ENCODE assay signal across 8 cellular contexts in genomic region chr11:124673333-124674167, GRCh38. TPM values are rescaled to one million over a fixed set of nuclear protein-coding genes. Genes with fewer than 3 reads are reported as not detected.
A peak's percentile ranks its signal among the peaks of the same experiment; 100 is the strongest.
DNase-seq lines count a peak whose midpoint lies in the region; ATAC-seq and TF ChIP-seq lines count a peak whose summit lies in the region.

Gene SIAE (minus strand): TSS chr11:124673739. CDS start chr11:124673708, 31 bp downstream.
Gene SPA17 (plus strand): TSS chr11:124673904. CDS start chr11:124675265, 1,361 bp downstream.

- POLR2A ChIA-PET in IMR-90 (lab: Charles Lee; ENCODE audit: unreplicated experiment) = interaction anchor here (0.6 kb wide), 3 partner anchors 64 to 876 kb away, joined by 3 to 6 read pairs (median 3); no protein-coding TSS in a partner anchor

- H3K9me3 ChIP-seq in IMR-90 (ENCODE audit: control insufficient read depth, insufficient read depth, low read length) = no peaks in the 10 kb centered on the region
- H3K9me3 ChIP-seq in Peyer's patch = no peaks in the 10 kb centered on the region
- no peaks in the 10 kb centered on the region for H3K9me3 ChIP-seq in esophagus muscularis mucosa
- no peaks in the 10 kb centered on the region for H3K9me3 ChIP-seq in muscle layer of colon (ENCODE audit: low read length)

- H4K91ac ChIP-seq in IMR-90 (ENCODE audit: insufficient read depth, low read depth, low read length) = peak within 1 kb of the TSS; percentile 84

- H2BK120ac ChIP-seq in IMR-90 (ENCODE audit: low read depth, low read length) = peak within 1 kb of the TSS; percentile 92

- dilution Hi-C loops in IMR-90 (cut with HindIII; ENCODE audit: low sequenced_read_pairs, unreplicated experiment) = no loop called here

- no peak for TF ChIP-seq EP300 in esophagus muscularis mucosa (IDR thresholded peaks at IDR 0.05)

- in situ Hi-C loops in IMR-90 (cut with MboI; ENCODE audit: low sequenced_read_pairs) = loop anchor here (5.0 to 25.0 kb wide), 2 partner anchors 89 to 739 kb away; partner anchors contain the start of gene ESAM

- H3K4me2 ChIP-seq in IMR-90 (ENCODE audit: low read depth, low read length) = peak within 1 kb of the TSS; percentile 89

- H3K23ac ChIP-seq in IMR-90 (ENCODE audit: low read depth, low read length) = peak within 1 kb of the TSS; percentile 77

- H3K9me1 ChIP-seq in IMR-90 (ENCODE audit: insufficient read depth, low read length) = peaks cover 4% of the 10 kb centered on the region; the same call in 1 of the 2 replicates

- intact Hi-C loops in IMR-90 (cut with micrococcal nuclease) = loop anchor here (1.0 to 10.0 kb wide), 4 partner anchors 71 to 164 kb away; partner anchors contain the start of gene MSANTD2
- intact Hi-C loops in esophagus muscularis mucosa (cut with DNase I) = loop anchor here (5.0 kb wide), 2 partner anchors 69 to 279 kb away; partner anchors contain the start of gene CCDC15

- peak within 1 kb of the TSS; percentile 72 for H3K18ac ChIP-seq in IMR-90 (ENCODE audit: low read depth, low read length)

- TF ChIP-seq RAD21 in IMR-90 (IDR thresholded peaks at IDR 0.05; ENCODE audit: low read length) = no peak

- CTCF ChIA-PET in IMR-90 (lab: Yijun Ruan, JAX) = interaction anchor here (1.4 kb wide), 1 partner anchor 163 kb away, joined by 3 read pairs; no protein-coding TSS in a partner anchor

- H2AK9ac ChIP-seq in IMR-90 (replicated peaks; ENCODE audit: low read depth, low read length, poor library complexity) = peak within 1 kb of the TSS; percentile 87

- H2BK20ac ChIP-seq in IMR-90 (ENCODE audit: low read depth, low read length) = peak within 1 kb of the TSS; percentile 67

- H2BK15ac ChIP-seq in IMR-90 (ENCODE audit: low read depth, low read length) = peak within 1 kb of the TSS; percentile 53; the same call in 2 of the 3 replicates

- 0% methylated on average over 12 of the region's 58 CpGs; no CpG with 5 or more reads in 1 of the 2 experiments for WGBS in IMR-90 (ENCODE audit: extremely low coverage in 2 of 2, insufficient read length in 1 of 2), 2 experiments
- WGBS in esophagus muscularis mucosa = under 1% methylated on average over 39 of the region's 58 CpGs

- H4K20me1 ChIP-seq in IMR-90 (ENCODE audit: insufficient read depth, low read length) = no peaks in the 10 kb centered on the region

- peak within 1 kb of the TSS; percentile 31 for H4K5ac ChIP-seq in IMR-90 (ENCODE audit: low read depth, low read length)

- H2AK5ac ChIP-seq in IMR-90 (ENCODE audit: low read depth, low read length) = peak within 1 kb of the TSS; percentile 83

- H3K4me3 ChIP-seq in IMR-90 (ENCODE audit: insufficient read depth, low read depth, low read length) (peak within 1 kb of the TSS; percentile 90), Peyer's patch (peak within 1 kb of the TSS; percentile 66 to 83 (median 72)), esophagus muscularis mucosa (peak within 1 kb of the TSS; percentile 68 to 79 (median 74)), muscle layer of colon (ENCODE audit: low read depth in 1 of 2, low read length in 2 of 2) (peak within 1 kb of the TSS; percentile 75 to 80)

- H2BK5ac ChIP-seq in IMR-90 (ENCODE audit: low read depth, low read length, poor library complexity, severe bottlenecking) = peak within 1 kb of the TSS; percentile 54

- H3K36me3 ChIP-seq in IMR-90 (ENCODE audit: control insufficient read depth, insufficient read depth, low read length) (no peaks in the 10 kb centered on the region), Peyer's patch (no peaks in the 10 kb centered on the region), esophagus muscularis mucosa (peaks cover 0 to under 1% (median 0%) of the 10 kb centered on the region in 4 donors), muscle layer of colon (ENCODE audit: insufficient read depth, low read length) (no peaks in the 10 kb centered on the region)

- H3K14ac ChIP-seq in IMR-90 (replicated peaks; ENCODE audit: low read depth, low read length) = peak within 1 kb of the TSS; percentile 98

- ATAC-seq in GM21528 (IDR thresholded peaks at IDR 0.05; ENCODE audit: low FRiP score, unreplicated experiment) = peak; percentile 92
- ATAC-seq in IMR-90 (ENCODE audit: low read depth) = peak; percentile 97

- H3K56ac ChIP-seq in IMR-90 (ENCODE audit: extremely low read depth, insufficient read depth, low read length) = peak within 1 kb of the TSS; percentile 81

- DNase-seq in DMS153 (lab: John Stamatoyannopoulos, UW) (peak; percentile 93), IMR-90 (peak; percentile 95), Peyer's patch (peak; percentile 90 to 97 (median 96)), activated T-helper 1 cell treated with Interleukin-2 at 50 U/mL for 16 hours (ENCODE audit: low read depth) (peak; percentile 71), esophagus muscularis mucosa (ENCODE audit: extremely low spot score) (peak; percentile 98)
- peak; percentile 63 to 72 for DNase-seq in stimulated activated CD8-positive, alpha-beta memory T cell treated with anti-CD3 and anti-CD28 coated beads, Interleukin-7, amount 100 ng/mL, for 1 hour (ENCODE audit: low read depth in 2 of 2)

- peak within 1 kb of the TSS; percentile 98 for H2AFZ ChIP-seq in IMR-90 (replicated peaks; ENCODE audit: low read length, poor library complexity)

- no TSS peak for BruUV-seq in IMR-90 (replicated peaks; lab: Mats Ljungman, UMichigan)

- TF ChIP-seq CTCF in IMR-90 (conservative IDR thresholded peaks at IDR 0.05; ENCODE audit: low read depth, low read length) (no peak), Peyer's patch (IDR thresholded peaks at IDR 0.05) (no peak), esophagus muscularis mucosa (IDR thresholded peaks at IDR 0.05) (no peak)

- H3K27me3 ChIP-seq in IMR-90 (ENCODE audit: control insufficient read depth, insufficient read depth, low read length) = no peaks in the 10 kb centered on the region
- H3K27me3 ChIP-seq in Peyer's patch = no peaks in the 10 kb centered on the region
- no peaks in the 10 kb centered on the region for H3K27me3 ChIP-seq in esophagus muscularis mucosa
- no peaks in the 10 kb centered on the region for H3K27me3 ChIP-seq in muscle layer of colon (ENCODE audit: control insufficient read depth in 1 of 2, insufficient read depth in 2 of 2, low read length in 2 of 2)

- H3K9ac ChIP-seq in IMR-90 (ENCODE audit: low read depth, low read length) = peak within 1 kb of the TSS; percentile 85
- peak within 1 kb of the TSS; percentile 75 for H3K9ac ChIP-seq in muscle layer of colon (ENCODE audit: low read length)

- H3K4me1 ChIP-seq in IMR-90 (ENCODE audit: control insufficient read depth, insufficient read depth, low read length) (peaks cover 9% of the 10 kb centered on the region), Peyer's patch (peaks cover 0 to 7% (median 2%) of the 10 kb centered on the region in 4 donors), esophagus muscularis mucosa (peaks cover 17 to 25% (median 19%) of the 10 kb centered on the region in 4 donors), muscle layer of colon (ENCODE audit: insufficient read depth, low read length) (peaks cover 19% of the 10 kb centered on the region)

- TF ChIP-seq POLR2A in IMR-90 (IDR thresholded peaks at IDR 0.05; ENCODE audit: low read depth, low read length) (peak; percentile 80), Peyer's patch (IDR thresholded peaks at IDR 0.05) (peak; percentile 57 to 71), esophagus muscularis mucosa (IDR thresholded peaks at IDR 0.05; ENCODE audit: low read depth) (no peak)

- H3K79me1 ChIP-seq in IMR-90 (ENCODE audit: low read depth in 1 of 2, low read length in 2 of 2) = peaks cover 10 to 20% of the 10 kb centered on the region in 2 experiments; a peak in 3 of 4 replicates

- peak within 1 kb of the TSS; percentile 87 for H3K4ac ChIP-seq in IMR-90 (ENCODE audit: low read depth, low read length)

- peak within 1 kb of the TSS; percentile 46 to 94 for H4K8ac ChIP-seq in IMR-90 (ENCODE audit: low read depth in 2 of 2, low read length in 2 of 2)

- H3K27ac ChIP-seq in IMR-90 (ENCODE audit: insufficient read depth, low read length) = peak within 1 kb of the TSS; percentile 77
- H3K27ac ChIP-seq in Peyer's patch = peak within 1 kb of the TSS; percentile 77 to 92 (median 84)
- peak within 1 kb of the TSS; percentile 81 to 90 (median 85) for H3K27ac ChIP-seq in esophagus muscularis mucosa (replicated peaks in 1 of 4)
- peak within 1 kb of the TSS; percentile 91 for H3K27ac ChIP-seq in muscle layer of colon (ENCODE audit: low read depth, low read length)

TF ChIP-seq in IMR-90, 13 proteins besides CTCF, POLR2A, EP300 and RAD21:
- TF ChIP-seq SMC3 (IDR thresholded peaks at IDR 0.05; ENCODE audit: low read depth, low read length) = 0 out of 2 replicates have a peak, but pooled peaks have one; percentile 1
- TF ChIP-seq ELK1 (IDR thresholded peaks at IDR 0.05; ENCODE audit: borderline replicate concordance, low read depth, low read length) = no peak
- TF ChIP-seq MAZ (IDR thresholded peaks at IDR 0.05; ENCODE audit: borderline replicate concordance, low read depth, low read length) = peak; percentile 41; the same call in 1 of the 2 replicates

RNA-seq across cellular contexts. Expression of gene SIAE, which starts in this region (rescaled TPM):
- total RNA-seq in IMR-90 (2012; rRNA removed) (3.3 and 4.7 TPM in 2 replicates), Peyer's patch (10 to 100 TPM in 3 of 4 donors, 1 to 10 TPM in 1; 9.9 to 88.8 (median 50.8) TPM), esophagus muscularis mucosa (1 to 10 TPM; 3.1 to 4.5 (median 3.5) TPM)
- 11.3 and 12.0 TPM in 2 replicates for polyA plus RNA-seq in IMR-90 (2012; rRNA removed)
- polyA plus RNA-seq in IMR-90 (2012; cell fraction: cytosol; rRNA removed) = 5.8 and 10.3 TPM in 2 replicates
- 5.5 and 14.4 TPM in 2 replicates for polyA plus RNA-seq in IMR-90 (2012; cell fraction: nucleus; rRNA removed; ENCODE audit: low replicate concordance)

RNA-seq across cellular contexts. Expression of gene SPA17, which starts in this region (rescaled TPM):
- total RNA-seq in IMR-90 (2012; rRNA removed) (9.9 and 14.4 TPM in 2 replicates), Peyer's patch (1 to 10 TPM in 2 of 4 donors, under 1 TPM in 1, not detected in 1; 0.88 to 3.6 (median 1.1) TPM), esophagus muscularis mucosa (1 to 10 TPM; 4.2 to 8.6 (median 5.8) TPM)
- 10.6 and 11.5 TPM in 2 replicates for polyA plus RNA-seq in IMR-90 (2012; rRNA removed)
- polyA plus RNA-seq in IMR-90 (2012; cell fraction: cytosol; rRNA removed) = 0.75 and 1.3 TPM in 2 replicates
- polyA plus RNA-seq in IMR-90 (2012; cell fraction: nucleus; rRNA removed; ENCODE audit: low replicate concordance) = 0.21 and 3.8 TPM in 2 replicates

Comparison
In these comparisons a context has a peak if more than half of its experiments do, and no peak if none do; other contexts are left out.
1. Peak in every context shown above with its lines: DNase-seq, ATAC-seq, H3K4me3 ChIP-seq and H3K27ac ChIP-seq.